Comparison of ENCODE assay signal across 28 cellular contexts in the genomic region with DNA sequence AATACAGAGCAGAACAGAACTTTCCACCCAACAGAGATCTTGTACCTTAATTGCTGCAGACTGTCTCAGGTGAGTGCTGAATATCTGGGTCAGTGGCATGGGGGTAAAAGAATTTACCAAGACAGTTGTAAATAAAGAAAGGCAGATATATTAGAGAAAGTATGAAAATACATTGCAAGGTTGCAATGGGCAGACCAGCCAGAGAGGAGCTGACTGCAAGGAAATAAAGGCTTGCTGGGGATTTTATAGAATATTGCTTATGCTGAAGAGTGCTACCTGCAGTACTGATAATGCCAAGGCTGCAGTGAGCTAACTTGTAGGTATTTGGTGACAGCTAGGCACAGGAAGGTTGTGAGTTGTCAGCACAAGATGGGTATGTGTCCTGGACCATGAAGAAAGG.
"Had no signal": no experiment of that assay in that cellular context is flagged by ENCODE, and none has a peak within 500 bp of the region (broad histone marks: within the 10 kb centered on the region; RNA-seq: fewer than 3 reads in every experiment).

No MANE protein-coding gene starts in this region.

- H3K4me1 ChIP-seq: colonic mucosa, esophagus muscularis mucosa, esophagus squamous epithelium, foreskin keratinocyte, gastrocnemius medialis, gastroesophageal sphincter had no signal

- FAIRE-seq: colon, endometrium, endothelial cell of umbilical vein, frontal cortex had no signal

- H3K36me3 ChIP-seq: colonic mucosa, esophagus muscularis mucosa, esophagus squamous epithelium, gastrocnemius medialis, gastroesophageal sphincter, heart left ventricle, heart right ventricle had no signal

- ATAC-seq: effector memory CD8-positive, alpha-beta T cell; esophagus mucosa; foreskin keratinocyte; gastrocnemius medialis; gastroesophageal sphincter; heart left ventricle; heart right ventricle had no signal

- H3K27ac ChIP-seq: colonic mucosa, coronary artery, dorsolateral prefrontal cortex, epithelial cell of prostate, esophagus muscularis mucosa, esophagus squamous epithelium, foreskin keratinocyte, gastrocnemius medialis, gastroesophageal sphincter, heart left ventricle, heart right ventricle had no signal

- H3K27me3 ChIP-seq: colonic mucosa, dorsolateral prefrontal cortex, esophagus muscularis mucosa, esophagus squamous epithelium, foreskin keratinocyte, gastrocnemius medialis, gastroesophageal sphincter, heart left ventricle, heart right ventricle had no signal

- H3K9me3 ChIP-seq: colonic mucosa, gastrocnemius medialis had no signal

- H3K4me3 ChIP-seq: colonic mucosa, coronary artery, dorsolateral prefrontal cortex, esophagus muscularis mucosa, esophagus squamous epithelium, gastrocnemius medialis, gastroesophageal sphincter, heart left ventricle, heart right ventricle had no signal

- DNase-seq: colonic mucosa; cortex of kidney; dermis blood vessel endothelial cell; dorsolateral prefrontal cortex; effector CD4-positive, alpha-beta T cell; effector CD8-positive, alpha-beta T cell; effector memory CD4-positive, alpha-beta T cell; effector memory CD8-positive, alpha-beta T cell; endodermal cell; erythroblast; esophagus squamous epithelium; foreskin fibroblast; foreskin keratinocyte; foreskin melanocyte; gastrocnemius medialis; glutamatergic neuron; head of caudate nucleus; heart left ventricle; heart right ventricle had no signal
